28 cellular contexts compared by ENCODE assay signal in the genomic region with DNA sequence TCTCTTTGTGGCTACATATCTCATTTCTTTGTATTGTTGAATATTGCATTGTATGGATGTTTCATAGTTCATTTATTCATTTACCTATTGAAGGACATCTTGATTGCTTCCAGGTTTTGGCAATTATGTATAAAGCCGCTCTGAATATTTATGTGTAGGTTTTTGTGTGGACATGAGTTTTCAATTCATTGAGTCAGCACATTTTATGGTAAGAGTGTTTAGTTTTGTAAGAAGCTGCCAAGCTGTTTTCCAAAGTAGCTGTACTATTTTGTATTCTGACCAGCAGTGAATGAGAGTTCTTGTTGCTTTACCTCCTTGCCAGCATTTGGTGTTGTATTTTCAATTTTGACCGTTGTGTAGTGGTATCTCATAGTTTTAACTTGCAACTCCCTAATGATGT. TPM values are rescaled to one million over a fixed set of nuclear protein-coding genes. Genes with fewer than 3 reads are reported as not detected.
A peak's percentile ranks its signal among the peaks of the same experiment; 100 is the strongest.
DNase-seq lines count a peak whose midpoint lies in the region; ATAC-seq and TF ChIP-seq lines count a peak whose summit lies in the region.
"Had no signal": no experiment of that assay in that cellular context is flagged by ENCODE, and none has a peak within 500 bp of the region (broad histone marks: within the 10 kb centered on the region; RNA-seq: fewer than 3 reads in every experiment).

No MANE protein-coding gene starts in this region.

- no peaks in the 10 kb centered on the region for H3K27me3 Mint-ChIP-seq in T-helper 17 cell

- ATAC-seq in T-helper 17 cell = no peak
- ATAC-seq: activated CD4-positive, CD25-positive, alpha-beta regulatory T cell treated with anti-CD3 and anti-CD28 coated beads, Interleukin-2, amount 50 U/mL, for 24 hours; activated T-cell treated with anti-CD3 and anti-CD28 coated beads, Interleukin-2, amount 50 U/mL, for 4 hours; pancreas; SK-N-SH treated with all-trans-retinoic acid at 6 μM for 48 hours had no signal

- peak overlapping the region; percentile 75 for H3K27ac Mint-ChIP-seq in T-helper 17 cell
- H3K27ac Mint-ChIP-seq: activated naive CD4-positive, alpha-beta T cell treated with anti-CD3 and anti-CD28 coated beads for 36 hours had no signal

- H3K9me3 ChIP-seq in cardiac muscle cell (ENCODE audit: low read depth) (no peaks in the 10 kb centered on the region), left ventricle myocardium inferior (replicated peaks) (no peaks in the 10 kb centered on the region), T-helper 17 cell (ENCODE audit: control insufficient read depth, low read length, poor library complexity, severe bottlenecking) (no peaks in the 10 kb centered on the region)
- H3K9me3 ChIP-seq: pancreas, sigmoid colon, upper lobe of left lung had no signal

- CTCF ChIA-PET in GM10248 (lab: Yijun Ruan, JAX) = interaction anchor here (1.0 to 3.9 kb wide), 4 partner anchors 10 to 78 kb away, joined by 3 to 17 read pairs (median 6); no protein-coding TSS in a partner anchor

- intact Hi-C loops in left ventricle myocardium inferior (cut with micrococcal nuclease) = no loop called here

- peak overlapping the region; percentile 9 for H3K27ac ChIP-seq in cardiac muscle cell
- no peak overlapping the region for H3K27ac ChIP-seq in left ventricle myocardium inferior (replicated peaks)
- no peak overlapping the region for H3K27ac ChIP-seq in caudate nucleus (ENCODE audit: low read depth, low read length)
- H3K27ac ChIP-seq: C4-2B, KMS-11, pancreas, sigmoid colon, upper lobe of left lung had no signal

- DNase-seq in cardiac muscle cell (ENCODE audit: low read depth in 1 of 2, low spot score in 1 of 2) (no peak), left ventricle myocardium inferior (no peak), T-helper 17 cell (no peak), fibroblast of the aortic adventitia (ENCODE audit: low read depth) (peak; percentile 28), stromal cell of bone marrow (ENCODE audit: low read depth) (peak; percentile 9), caudate nucleus (lab: John Stamatoyannopoulos, UW) (no peak), GM10248 (ENCODE audit: extremely low spot score) (no peak)
- DNase-seq in activated CD4-positive, alpha-beta T cell treated with anti-CD3 and anti-CD28 coated beads, Interleukin-2, amount 50 U/mL, for 48 hours = no peak
- DNase-seq: activated CD8-positive, alpha-beta memory T cell treated with anti-CD3 and anti-CD28 coated beads for 24 hours; activated naive CD4-positive, alpha-beta T cell treated with anti-CD3 and anti-CD28 coated beads for 36 hours; activated T-cell treated with anti-CD3 and anti-CD28 coated beads, Interleukin-2, amount 50 U/mL, for 4 hours; aorta; cerebellar nuclear complex; effector CD4-positive, alpha-beta T cell; erythroblast; GDM1; mesenchymal stem cell; NCI-H146; NCI-H2171; NCI-H526; pancreas; sigmoid colon; stimulated activated CD8-positive, alpha-beta memory T cell treated with anti-CD3 and anti-CD28 coated beads, Interleukin-4, amount 100 ng/mL, for 48 hours; upper lobe of left lung had no signal

- no peak for TF ChIP-seq CTCF in cardiac muscle cell (IDR thresholded peaks at IDR 0.05; ENCODE audit: low read depth, low read length)
- TF ChIP-seq CTCF in left ventricle myocardium inferior (IDR thresholded peaks at IDR 0.05; ENCODE audit: borderline replicate concordance) = no peak
- TF ChIP-seq CTCF in fibroblast of the aortic adventitia (IDR thresholded peaks at IDR 0.05; ENCODE audit: insufficient read depth, low read length) = no peak
- TF ChIP-seq CTCF in GM10248 (IDR thresholded peaks at IDR 0.05; ENCODE audit: control extremely low read depth, extremely low read depth, low read depth, missing control alignments) = no peak

- no peaks in the 10 kb centered on the region for H3K4me1 ChIP-seq in cardiac muscle cell (ENCODE audit: low read depth)
- H3K4me1 ChIP-seq in left ventricle myocardium inferior = peaks cover 25% of the 10 kb centered on the region
- H3K4me1 ChIP-seq: pancreas had no signal

- peaks cover 31% of the 10 kb centered on the region for H3K4me1 Mint-ChIP-seq in T-helper 17 cell

- no peaks in the 10 kb centered on the region for H3K36me3 Mint-ChIP-seq in T-helper 17 cell (ENCODE audit: low read depth)

- H3K4me3 Mint-ChIP-seq in T-helper 17 cell = no peak overlapping the region
- H3K4me3 Mint-ChIP-seq: activated naive CD4-positive, alpha-beta T cell treated with anti-CD3 and anti-CD28 coated beads for 36 hours; activated T-cell treated with anti-CD3 and anti-CD28 coated beads, Interleukin-2, amount 50 U/mL, for 4 hours had no signal

- no peaks in the 10 kb centered on the region for H3K27me3 ChIP-seq in cardiac muscle cell
- no peaks in the 10 kb centered on the region for H3K27me3 ChIP-seq in left ventricle myocardium inferior (ENCODE audit: low read depth)
- H3K27me3 ChIP-seq: pancreas, sigmoid colon, upper lobe of left lung had no signal

- no peaks in the 10 kb centered on the region for H3K36me3 ChIP-seq in cardiac muscle cell
- peaks cover 8% of the 10 kb centered on the region for H3K36me3 ChIP-seq in left ventricle myocardium inferior
- H3K36me3 ChIP-seq: pancreas had no signal

- H3K4me3 ChIP-seq in cardiac muscle cell (no peak overlapping the region), left ventricle myocardium inferior (no peak overlapping the region), fibroblast of the aortic adventitia (ENCODE audit: low read depth, low read length) (no peak overlapping the region)
- H3K4me3 ChIP-seq: pancreas, sigmoid colon, upper lobe of left lung had no signal

- POLR2A ChIA-PET in GM10248 (lab: Yijun Ruan, JAX) = no interaction called here

RNA-seq across cellular contexts. Expression of a gene that starts 39.2 kb away (rescaled TPM):
- total RNA-seq in cardiac muscle cell (28.2 and 37.8 TPM in 2 replicates), left ventricle myocardium inferior (37.6 TPM), T-helper 17 cell (100 to 1,000 TPM; 366 to 425 TPM), fibroblast of the aortic adventitia (ENCODE audit: low replicate concordance) (51.4 and 56.8 TPM in 2 replicates)
- 17.6 and 21.0 TPM in 2 replicates for polyA plus RNA-seq in cardiac muscle cell

Comparison
In these comparisons a context has a peak if more than half of its experiments do, and no peak if none do; other contexts are left out.
1. DNase-seq: peak in fibroblast of the aortic adventitia (single experiment) and stromal cell of bone marrow (single experiment); none in cardiac muscle cell (0 of 2), left ventricle myocardium inferior (single experiment), T-helper 17 cell (0 of 3), caudate nucleus (0 of 61), GM10248 (single experiment) and activated CD4-positive, alpha-beta T cell treated with anti-CD3 and anti-CD28 coated beads, Interleukin-2, amount 50 U/mL, for 48 hours (0 of 2).